In genomic region chr9:107833295-107833694, GRCh38 we compare ENCODE assay signal across 1 cellular context.
A peak's percentile ranks its signal among the peaks of the same experiment; 100 is the strongest.
TF ChIP-seq lines count a peak whose summit lies in the region.

No MANE protein-coding gene starts in this region.

TF ChIP-seq in liver, 16 proteins besides CTCF, POLR2A, EP300 and RAD21 (continued from another document):
- TF ChIP-seq REST (IDR thresholded peaks at IDR 0.05), result peak; percentile 40
- peak in 1 of 2 donors; percentile 80 for TF ChIP-seq JUND (IDR thresholded peaks at IDR 0.05)
- peak; percentile 24 for TF ChIP-seq YY1 (IDR thresholded peaks at IDR 0.05)
- no peak for TF ChIP-seq TAF1 (conservative IDR thresholded peaks at IDR 0.05)
- TF ChIP-seq NR2F2 (IDR thresholded peaks at IDR 0.05), result no peak
- peak in 1 of 2 donors; percentile 81 for TF ChIP-seq EGR1 (IDR thresholded peaks at IDR 0.05; ENCODE audit: low read depth in 2 of 2)
- TF ChIP-seq MAX (IDR thresholded peaks at IDR 0.05), result peak; percentile 59
- no peak for TF ChIP-seq ATF3 (IDR thresholded peaks at IDR 0.05)
- peak; percentile 83 to 89 for TF ChIP-seq HNF4A (conservative IDR thresholded peaks at IDR 0.05)
- peak in 1 of 2 donors; percentile 78 for TF ChIP-seq RXRA (IDR thresholded peaks at IDR 0.05)
- TF ChIP-seq ZBTB33 (IDR thresholded peaks at IDR 0.05), result peak; percentile 74
- TF ChIP-seq HNF4G (IDR thresholded peaks at IDR 0.05), result peak; percentile 18
- TF ChIP-seq SP1 (IDR thresholded peaks at IDR 0.05), result peak; percentile 19
